Comparison of ENCODE assay signal across 7 cellular contexts in the genomic region with DNA sequence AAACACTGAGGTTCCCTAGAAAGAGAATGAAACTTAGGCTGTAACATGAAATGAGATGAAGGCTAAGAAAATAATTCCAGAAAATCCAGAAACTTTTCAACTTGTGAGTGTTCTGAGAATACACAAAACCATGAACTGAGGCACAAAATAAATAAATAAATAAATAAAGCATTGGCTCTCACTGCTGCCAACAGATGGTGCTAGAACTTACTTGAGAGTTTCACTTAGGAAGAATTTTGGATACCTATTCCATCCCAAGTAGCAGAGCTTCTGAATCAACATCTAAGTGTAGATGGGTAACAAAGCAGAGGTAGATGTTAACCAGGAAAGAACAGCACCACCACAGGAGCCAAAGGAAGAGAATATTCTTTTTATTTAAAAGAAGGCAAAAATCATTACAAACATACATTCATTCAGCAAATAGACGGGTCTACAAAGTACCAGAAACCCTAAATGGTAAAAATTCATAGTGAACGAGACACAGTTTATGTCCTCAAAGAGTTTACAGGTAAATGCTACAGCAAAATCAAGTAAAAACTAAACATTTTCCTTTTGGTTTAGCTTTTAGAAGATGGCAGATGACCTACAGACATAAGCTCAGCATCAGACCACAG. TPM values are rescaled to one million over a fixed set of nuclear protein-coding genes. Genes with fewer than 3 reads are reported as not detected.
DNase-seq lines count a peak whose midpoint lies in the region; ATAC-seq, FAIRE-seq and TF ChIP-seq lines count a peak whose summit lies in the region.

No MANE protein-coding gene starts in this region.

- no peaks in the 10 kb centered on the region for H3K79me1 ChIP-seq in neuronal stem cell (ENCODE audit: low read depth, low read length)

- no peak overlapping the region for H3K4me2 ChIP-seq in neuronal stem cell (ENCODE audit: insufficient read depth, low read length, poor library complexity, severe bottlenecking)

- ATAC-seq in GM18909 (IDR thresholded peaks at IDR 0.05; ENCODE audit: poor library complexity, unreplicated experiment) = no peak

- H4K8ac ChIP-seq in neuronal stem cell (ENCODE audit: low read depth, low read length) = no peak overlapping the region

- H3K4me3 Mint-ChIP-seq in osteocyte (ENCODE audit: unreplicated experiment) = no peak overlapping the region

- WGBS in neuronal stem cell (ENCODE audit: extremely low coverage in 2 of 2, insufficient read length in 2 of 2, insufficient replicate concordance in 1 of 2), 2 donors = no CpG with 5 or more reads among the region's 2 CpGs

- H3K9ac ChIP-seq in neuronal stem cell (ENCODE audit: low read depth, low read length, poor library complexity) = no peak overlapping the region

- peak overlapping the region; percentile 81 for H3K27ac Mint-ChIP-seq in osteocyte (ENCODE audit: unreplicated experiment)

- no peak overlapping the region for H3K18ac ChIP-seq in neuronal stem cell (ENCODE audit: low read length)

- H3K23ac ChIP-seq in neuronal stem cell (ENCODE audit: low read depth, low read length, poor library complexity) = no peak overlapping the region

- H3K9me3 Mint-ChIP-seq in osteocyte (ENCODE audit: unreplicated experiment) = no peaks in the 10 kb centered on the region

- H3K36me3 Mint-ChIP-seq in osteocyte (ENCODE audit: unreplicated experiment) = peaks cover 6% of the 10 kb centered on the region

- H3K27me3 Mint-ChIP-seq in osteocyte (ENCODE audit: unreplicated experiment) = no peaks in the 10 kb centered on the region

- TF ChIP-seq CTCF in choroid plexus epithelial cell (conservative IDR thresholded peaks at IDR 0.05; ENCODE audit: low read depth, low read length) (peak; percentile 51), osteocyte (IDR thresholded peaks at IDR 0.05) (peak; percentile 55)

- no peak overlapping the region for H2BK12ac ChIP-seq in neuronal stem cell (ENCODE audit: low read length)

- H3K4ac ChIP-seq in neuronal stem cell (ENCODE audit: low read length) = no peak overlapping the region

- no peaks in the 10 kb centered on the region for H3K36me3 ChIP-seq in neuronal stem cell (replicated peaks in 1 of 2; ENCODE audit: control insufficient read depth in 2 of 2, insufficient read depth in 2 of 2, low read length in 2 of 2)

- H2AFZ ChIP-seq in neuronal stem cell (ENCODE audit: low read length) = no peak overlapping the region

- H3K27me3 ChIP-seq in neuronal stem cell (ENCODE audit: control insufficient read depth in 3 of 3, insufficient read depth in 3 of 3, low read depth in 1 of 3, low read length in 3 of 3) = no peaks in the 10 kb centered on the region

- H3K9me3 ChIP-seq in neuronal stem cell (replicated peaks in 1 of 2; ENCODE audit: control insufficient read depth in 2 of 2, insufficient read depth in 1 of 2, low read depth in 1 of 2, low read length in 2 of 2) = no peaks in the 10 kb centered on the region

- H2BK5ac ChIP-seq in neuronal stem cell (ENCODE audit: low read length) = no peak overlapping the region

- no peak overlapping the region for H4K91ac ChIP-seq in neuronal stem cell (ENCODE audit: low read depth, low read length, poor library complexity)

- H2AK5ac ChIP-seq in neuronal stem cell (ENCODE audit: low read depth, low read length) = no peak overlapping the region

- DNase-seq in NAMALWA (ENCODE audit: low spot score) (peak; percentile 41), choroid plexus epithelial cell (ENCODE audit: low read depth) (peak; percentile 62), osteocyte (ENCODE audit: extremely low spot score, unreplicated experiment) (no peak), neuronal stem cell (ENCODE audit: low spot score) (no peak)
- DNase-seq in activated CD8-positive, alpha-beta memory T cell treated with anti-CD3 and anti-CD28 coated beads for 24 hours = no peak

- no peak overlapping the region for H2BK120ac ChIP-seq in neuronal stem cell (ENCODE audit: low read depth, low read length)

- H3K4me3 ChIP-seq in choroid plexus epithelial cell (ENCODE audit: low read depth, low read length) = no peak overlapping the region
- no peak overlapping the region for H3K4me3 ChIP-seq in neuronal stem cell (ENCODE audit: low read length in 2 of 2)

- H3K14ac ChIP-seq in neuronal stem cell (ENCODE audit: low read length) = no peak overlapping the region

- H3K4me1 Mint-ChIP-seq in osteocyte (ENCODE audit: unreplicated experiment) = peaks cover 94% of the 10 kb centered on the region

- H3K27ac ChIP-seq in neuronal stem cell (replicated peaks; ENCODE audit: low read length) = no peak overlapping the region

- H2BK15ac ChIP-seq in neuronal stem cell (ENCODE audit: low read length) = no peak overlapping the region

- peak; percentile 65 for FAIRE-seq in G401.6 (lab: Jason Lieb, UNC)

- H3K4me1 ChIP-seq in neuronal stem cell (ENCODE audit: control insufficient read depth in 2 of 2, insufficient read depth in 1 of 2, low read depth in 1 of 2, low read length in 2 of 2) = peaks cover 5 to 6% of the 10 kb centered on the region in 2 donors

RNA-seq across cellular contexts. Expression of gene EPS8, which starts 16.7 kb away (rescaled TPM):
- total RNA-seq in osteocyte = 303 and 308 TPM in 2 replicates
- 9.6 TPM for polyA plus RNA-seq in neuronal stem cell (2013, experiment 1 of 2)
- polyA plus RNA-seq in neuronal stem cell (2013, experiment 2 of 2) = 9.2 TPM

Comparison
In these comparisons a context has a peak if more than half of its experiments do, and no peak if none do; other contexts are left out.
1. DNase-seq: peak in NAMALWA (single experiment) and choroid plexus epithelial cell (single experiment); none in osteocyte (single experiment), neuronal stem cell (single experiment) and activated CD8-positive, alpha-beta memory T cell treated with anti-CD3 and anti-CD28 coated beads for 24 hours (single experiment).